8 cellular contexts compared by ENCODE assay signal in genomic region chr17:74775409-74776043, GRCh38. TPM values are rescaled to one million over a fixed set of nuclear protein-coding genes. Genes with fewer than 3 reads are reported as not detected.
DNase-seq lines count a peak whose midpoint lies in the region; ATAC-seq, FAIRE-seq and TF ChIP-seq lines count a peak whose summit lies in the region.

No MANE protein-coding gene starts in this region.

- H3K27me3 ChIP-seq in adrenal gland (no peaks in the 10 kb centered on the region), HepG2 (ENCODE audit: control insufficient read depth in 1 of 2, insufficient read depth in 2 of 2, low read length in 2 of 2) (no peaks in the 10 kb centered on the region; a peak in 1 of 5 replicates), tibial artery (no peaks in the 10 kb centered on the region)

- TF ChIP-seq RAD21 in HepG2 (CRISPR knock-in tag; IDR thresholded peaks at IDR 0.05): no peak

- TF ChIP-seq POLR2A in adrenal gland (IDR thresholded peaks at IDR 0.05) (no peak), HepG2 (IDR thresholded peaks at IDR 0.05; ENCODE audit: insufficient read depth in 1 of 2, low read depth in 2 of 2, low read length in 2 of 2) (no peak)

- H2AFZ ChIP-seq in HepG2 (ENCODE audit: low read length): no peak overlapping the region

- peak overlapping the region; percentile 94 for H3K9ac ChIP-seq in HepG2 (ENCODE audit: insufficient read depth, low read depth, low read length)

- BruUV-seq in HepG2 (replicated peaks; lab: Mats Ljungman, UMichigan): TSS peak; percentile 82

- H3K9me3 Mint-ChIP-seq in activated T-cell treated with anti-CD3 and anti-CD28 coated beads, Interleukin-2, amount 50 U/mL, for 4 hours: no peaks in the 10 kb centered on the region

- H3K4me1 ChIP-seq in adrenal gland (replicated peaks in 1 of 2) (peaks cover 31 to 41% of the 10 kb centered on the region in 2 donors), HepG2 (ENCODE audit: insufficient read depth, low read length) (peaks cover 58% of the 10 kb centered on the region), tibial artery (peaks cover 0 to 32% (median 23%) of the 10 kb centered on the region in 4 donors)

- peak overlapping the region in 4 of 5 donors; percentile 63 to 85 (median 74) for H3K27ac ChIP-seq in adrenal gland
- peak overlapping the region; percentile 71 for H3K27ac ChIP-seq in HepG2 (ENCODE audit: extremely low read length, insufficient read depth, low read length)
- H3K27ac ChIP-seq in tibial artery: peak overlapping the region; percentile 76 to 80

- H3K4me3 Mint-ChIP-seq in activated T-cell treated with anti-CD3 and anti-CD28 coated beads, Interleukin-2, amount 50 U/mL, for 4 hours: peak overlapping the region; percentile 100

- TF ChIP-seq CTCF in adrenal gland (IDR thresholded peaks at IDR 0.05) (no peak), HepG2 (CRISPR knock-in tag; IDR thresholded peaks at IDR 0.05) (no peak), tibial artery (IDR thresholded peaks at IDR 0.05) (no peak)

- intact Hi-C loops in adrenal gland (cut with DNase I) (no loop called here), HepG2 (cut with micrococcal nuclease; ENCODE audit: unreplicated experiment) (no loop called here), tibial artery (cut with DNase I; ENCODE audit: low total_unique reads) (loop anchor here (2.0 to 10.0 kb wide), 2 partner anchors 27 to 571 kb away; partner anchors contain the start of genes NHERF1 and RPL38)

- in situ Hi-C loops in HepG2 (cut with HindIII; ENCODE audit: extremely low pct_ligation_motif_present, low pct_unique_long_range_greater_than_20kb): no loop called here

- H3K27me3 Mint-ChIP-seq in activated T-cell treated with anti-CD3 and anti-CD28 coated beads, Interleukin-2, amount 50 U/mL, for 4 hours (ENCODE audit: low read depth): no peaks in the 10 kb centered on the region

- POLR2A ChIA-PET in HepG2 (lab: Yijun Ruan, JAX): interaction anchor here (1.4 to 29.3 kb wide), 4 partner anchors 8 to 97 kb away, joined by 5 to 1459 read pairs (median 104); partner anchors contain the start of genes FDXR, NHERF1 and RAB37

- H4K20me1 ChIP-seq in HepG2 (ENCODE audit: insufficient read depth, low read length): peaks cover under 1% of the 10 kb centered on the region; the same call in 1 of the 2 replicates

- H3K4me1 Mint-ChIP-seq in activated T-cell treated with anti-CD3 and anti-CD28 coated beads, Interleukin-2, amount 50 U/mL, for 4 hours (ENCODE audit: low read depth): peaks cover 57% of the 10 kb centered on the region

- peak overlapping the region in 3 of 4 donors; percentile 65 to 78 (median 68) for H3K4me3 ChIP-seq in adrenal gland
- H3K4me3 ChIP-seq in HepG2 (replicated peaks in 1 of 3; ENCODE audit: insufficient read depth in 1 of 3, low read depth in 2 of 3, low read length in 3 of 3): peak overlapping the region; percentile 83 to 95 (median 94)
- peak overlapping the region; percentile 74 to 78 for H3K4me3 ChIP-seq in tibial artery

- no peaks in the 10 kb centered on the region for H3K9me3 ChIP-seq in adrenal gland (replicated peaks in 1 of 3)
- H3K9me3 ChIP-seq in HepG2 (ENCODE audit: low read length): no peaks in the 10 kb centered on the region
- no peaks in the 10 kb centered on the region for H3K9me3 ChIP-seq in tibial artery

- TF ChIP-seq EP300 in HepG2 (IDR thresholded peaks at IDR 0.05; ENCODE audit: low read depth in 2 of 2, low read length in 2 of 2) (no peak), HepG2 (CRISPR knock-in tag; IDR thresholded peaks at IDR 0.05; ENCODE audit: borderline replicate concordance) (no peak)

- H3K79me2 ChIP-seq in HepG2 (ENCODE audit: insufficient read depth, low read length): peaks cover 27% of the 10 kb centered on the region

- no peak for ATAC-seq in activated T-cell treated with anti-CD3 and anti-CD28 coated beads, Interleukin-2, amount 50 U/mL, for 4 hours
- ATAC-seq in HepG2: no peak

- no peak for DNase-seq in activated T-cell treated with anti-CD3 and anti-CD28 coated beads, Interleukin-2, amount 50 U/mL, for 4 hours
- DNase-seq in activated T-cell treated with anti-CD3 and anti-CD28 coated beads for 4 hours: no peak
- no peak for DNase-seq in adrenal gland
- no peak for DNase-seq in HepG2 (ENCODE audit: low spot score)
- no peak for DNase-seq in tibial artery
- DNase-seq in HCEC 1CT: no peak
- DNase-seq in NCI-H774 (lab: John Stamatoyannopoulos, UW): no peak
- DNase-seq in NCI-H2227 treated with DMSO at 0.1 percent for 48 hours (lab: John Stamatoyannopoulos, UW): no peak

- H3K36me3 ChIP-seq in adrenal gland (replicated peaks in 1 of 2) (peaks cover 0 to 30% of the 10 kb centered on the region in 2 donors), HepG2 (replicated peaks in 1 of 2; ENCODE audit: control insufficient read depth in 1 of 2, insufficient read depth in 2 of 2, low read length in 2 of 2) (peaks cover 23 to 28% of the 10 kb centered on the region in 2 experiments), tibial artery (peaks cover 23 to 47% (median 29%) of the 10 kb centered on the region in 3 donors)

- 38 to 44% (median 41%) methylated on average over 12 of the region's 12 CpGs for WGBS in adrenal gland, 4 donors
- 39% methylated on average over 12 of the region's 12 CpGs for WGBS in HepG2 (ENCODE audit: low lambda C conversion rate)

- peaks cover 23% of the 10 kb centered on the region for H3K36me3 Mint-ChIP-seq in activated T-cell treated with anti-CD3 and anti-CD28 coated beads, Interleukin-2, amount 50 U/mL, for 4 hours (ENCODE audit: insufficient read depth)

- no peak for FAIRE-seq in HepG2 (lab: Jason Lieb, UNC)

- H3K4me2 ChIP-seq in HepG2 (ENCODE audit: low read depth, low read length): peak overlapping the region; percentile 93

- CTCF ChIA-PET in HepG2 (lab: Yijun Ruan, JAX; ENCODE audit: low intra/inter-chr PET ratio, low total read pairs): interaction anchor here (1.5 to 12.2 kb wide), 2 partner anchors 9 to 28 kb away, joined by 3 to 219 read pairs; partner anchors contain the start of gene NHERF1

RNA-seq across cellular contexts. Expression of gene NAT9, which starts 0.6 kb away (rescaled TPM):
- 10 to 100 TPM; 63.1 to 68.7 (median 65.9) TPM for total RNA-seq in activated T-cell treated with anti-CD3 and anti-CD28 coated beads, Interleukin-2, amount 50 U/mL, for 4 hours
- 100 to 1,000 TPM in 1 of 8 donors, 10 to 100 TPM in 7; 23.1 to 149 (median 62.4) TPM for total RNA-seq in adrenal gland
- polyA plus RNA-seq in adrenal gland: 100 to 1,000 TPM in 2 of 3 donors, 10 to 100 TPM in 1; 91.6 to 112 (median 104) TPM
- 37.6 and 44.2 TPM in 2 replicates for total RNA-seq in HepG2 (2016; rRNA removed; fragmentation: Illumina TruSeq; extraction: Trizol)
- total RNA-seq in HepG2 (2016; cell fraction: cytosol; rRNA removed; fragmentation: Illumina TruSeq; extraction: Trizol; ENCODE audit: low read depth): 16.5 and 18.6 TPM in 2 replicates
- 38.7 and 44.6 TPM in 2 replicates for total RNA-seq in HepG2 (2016; cell fraction: insoluble cytoplasmic fraction; rRNA removed; fragmentation: Illumina TruSeq; extraction: Trizol)
- 25.6 and 29.9 TPM in 2 replicates for total RNA-seq in HepG2 (2016; cell fraction: membrane; rRNA removed; fragmentation: Illumina TruSeq; extraction: Trizol)
- total RNA-seq in HepG2 (2016; cell fraction: nucleus; rRNA removed; fragmentation: Illumina TruSeq; extraction: Trizol): 44.5 and 46.0 TPM in 2 replicates
- 39.7 and 49.8 TPM in 2 replicates for polyA plus RNA-seq in HepG2 (2011; rRNA removed)
- polyA plus RNA-seq in HepG2 (2011; cell fraction: cytosol; rRNA removed): 37.1 and 45.5 TPM in 2 replicates
- polyA plus RNA-seq in HepG2 (2011; cell fraction: nucleus; rRNA removed): 152 and 183 TPM in 2 replicates
- 37.3 and 50.6 TPM in 2 replicates for polyA plus RNA-seq in HepG2 (2012)
- 8.7 and 8.9 TPM in 2 replicates for polyA plus RNA-seq in HepG2 (2016; cell fraction: cytosol; fragmentation: Illumina TruSeq; extraction: Trizol; ENCODE audit: low read depth)
- 35.3 and 35.8 TPM in 2 replicates for polyA plus RNA-seq in HepG2 (2016; cell fraction: insoluble cytoplasmic fraction; fragmentation: Illumina TruSeq; extraction: Trizol; ENCODE audit: low read depth)
- polyA plus RNA-seq in HepG2 (2016; cell fraction: membrane; fragmentation: Illumina TruSeq; extraction: Trizol; ENCODE audit: low read depth): 17.6 and 19.9 TPM in 2 replicates
- 74.0 and 80.9 TPM in 2 replicates for polyA plus RNA-seq in HepG2 (2016; cell fraction: nucleus; fragmentation: Illumina TruSeq; extraction: Trizol; ENCODE audit: insufficient read depth, low read depth)
- 32.3 and 53.7 TPM in 2 replicates for polyA minus RNA-seq in HepG2 (2011; rRNA and poly(A)+ RNA removed; ENCODE audit: low replicate concordance)
- 12.7 and 14.7 TPM in 2 replicates for polyA minus RNA-seq in HepG2 (2011; cell fraction: cytosol; rRNA and poly(A)+ RNA removed)
- polyA minus RNA-seq in HepG2 (2011; cell fraction: nucleus; rRNA and poly(A)+ RNA removed): 56.3 and 64.3 TPM in 2 replicates

RNA-seq across cellular contexts. Expression of gene NHERF1, which starts 27.1 kb away (rescaled TPM):
- 100 to 1,000 TPM; 124 to 138 (median 137) TPM for total RNA-seq in activated T-cell treated with anti-CD3 and anti-CD28 coated beads, Interleukin-2, amount 50 U/mL, for 4 hours
- total RNA-seq in adrenal gland (100 to 1,000 TPM; 146 to 277 (median 226) TPM), HepG2 (2016; rRNA removed; fragmentation: Illumina TruSeq; extraction: Trizol) (138 and 169 TPM in 2 replicates)
- polyA plus RNA-seq in adrenal gland (100 to 1,000 TPM in 1 of 3 donors, 10 to 100 TPM in 2; 45.9 to 277 (median 57.8) TPM), HepG2 (2011; rRNA removed) (266 and 269 TPM in 2 replicates)
- total RNA-seq in HepG2 (2016; cell fraction: cytosol; rRNA removed; fragmentation: Illumina TruSeq; extraction: Trizol; ENCODE audit: low read depth): 27.0 and 28.2 TPM in 2 replicates
- 118 and 171 TPM in 2 replicates for total RNA-seq in HepG2 (2016; cell fraction: insoluble cytoplasmic fraction; rRNA removed; fragmentation: Illumina TruSeq; extraction: Trizol)
- total RNA-seq in HepG2 (2016; cell fraction: membrane; rRNA removed; fragmentation: Illumina TruSeq; extraction: Trizol): 64.4 and 79.9 TPM in 2 replicates
- total RNA-seq in HepG2 (2016; cell fraction: nucleus; rRNA removed; fragmentation: Illumina TruSeq; extraction: Trizol): 75.3 and 85.2 TPM in 2 replicates
- 232 and 243 TPM in 2 replicates for polyA plus RNA-seq in HepG2 (2011; cell fraction: cytosol; rRNA removed)
- polyA plus RNA-seq in HepG2 (2011; cell fraction: nucleus; rRNA removed): 152 and 164 TPM in 2 replicates
- 209 and 226 TPM in 2 replicates for polyA plus RNA-seq in HepG2 (2012)
- polyA plus RNA-seq in HepG2 (2016; cell fraction: cytosol; fragmentation: Illumina TruSeq; extraction: Trizol; ENCODE audit: low read depth): 52.4 and 55.7 TPM in 2 replicates
- polyA plus RNA-seq in HepG2 (2016; cell fraction: insoluble cytoplasmic fraction; fragmentation: Illumina TruSeq; extraction: Trizol; ENCODE audit: low read depth): 275 and 359 TPM in 2 replicates
- polyA plus RNA-seq in HepG2 (2016; cell fraction: membrane; fragmentation: Illumina TruSeq; extraction: Trizol; ENCODE audit: low read depth): 109 and 126 TPM in 2 replicates
- polyA plus RNA-seq in HepG2 (2016; cell fraction: nucleus; fragmentation: Illumina TruSeq; extraction: Trizol; ENCODE audit: insufficient read depth, low read depth): 248 and 253 TPM in 2 replicates
- 92.0 and 295 TPM in 2 replicates for polyA minus RNA-seq in HepG2 (2011; rRNA and poly(A)+ RNA removed; ENCODE audit: low replicate concordance)
- polyA minus RNA-seq in HepG2 (2011; cell fraction: cytosol; rRNA and poly(A)+ RNA removed): 130 and 139 TPM in 2 replicates
- polyA minus RNA-seq in HepG2 (2011; cell fraction: nucleus; rRNA and poly(A)+ RNA removed): 62.8 and 68.1 TPM in 2 replicates

RNA-seq across cellular contexts. Expression of gene RAB37, which starts 38.5 kb away (rescaled TPM):
- total RNA-seq in activated T-cell treated with anti-CD3 and anti-CD28 coated beads, Interleukin-2, amount 50 U/mL, for 4 hours: under 1 TPM; 0.29 to 0.98 (median 0.33) TPM
- total RNA-seq in adrenal gland (1 to 10 TPM; 2.1 to 6.6 (median 3.6) TPM), HepG2 (2016; rRNA removed; fragmentation: Illumina TruSeq; extraction: Trizol) (0.91 and 1.1 TPM in 2 replicates)
- polyA plus RNA-seq in adrenal gland (1 to 10 TPM in 2 of 3 donors, under 1 TPM in 1; 0.57 to 2.3 (median 2.0) TPM), HepG2 (2011; rRNA removed) (3.7 and 4.7 TPM in 2 replicates)
- 0.30 TPM in 1 of 2 replicates, not detected in the other for total RNA-seq in HepG2 (2016; cell fraction: cytosol; rRNA removed; fragmentation: Illumina TruSeq; extraction: Trizol; ENCODE audit: low read depth)
- 0.73 and 1.0 TPM in 2 replicates for total RNA-seq in HepG2 (2016; cell fraction: insoluble cytoplasmic fraction; rRNA removed; fragmentation: Illumina TruSeq; extraction: Trizol)
- total RNA-seq in HepG2 (2016; cell fraction: membrane; rRNA removed; fragmentation: Illumina TruSeq; extraction: Trizol): 0.83 and 0.93 TPM in 2 replicates
- 0.96 and 1.3 TPM in 2 replicates for total RNA-seq in HepG2 (2016; cell fraction: nucleus; rRNA removed; fragmentation: Illumina TruSeq; extraction: Trizol)
- polyA plus RNA-seq in HepG2 (2011; cell fraction: cytosol; rRNA removed): 2.1 and 2.8 TPM in 2 replicates
- polyA plus RNA-seq in HepG2 (2011; cell fraction: nucleus; rRNA removed): 7.0 and 8.4 TPM in 2 replicates
- 1.8 and 2.4 TPM in 2 replicates for polyA plus RNA-seq in HepG2 (2012)
- 0.18 and 0.22 TPM in 2 replicates for polyA plus RNA-seq in HepG2 (2016; cell fraction: cytosol; fragmentation: Illumina TruSeq; extraction: Trizol; ENCODE audit: low read depth)
- polyA plus RNA-seq in HepG2 (2016; cell fraction: insoluble cytoplasmic fraction; fragmentation: Illumina TruSeq; extraction: Trizol; ENCODE audit: low read depth): 0.83 and 0.93 TPM in 2 replicates
- polyA plus RNA-seq in HepG2 (2016; cell fraction: membrane; fragmentation: Illumina TruSeq; extraction: Trizol; ENCODE audit: low read depth): 0.48 and 0.49 TPM in 2 replicates
- 2.4 and 2.8 TPM in 2 replicates for polyA plus RNA-seq in HepG2 (2016; cell fraction: nucleus; fragmentation: Illumina TruSeq; extraction: Trizol; ENCODE audit: insufficient read depth, low read depth)
- polyA minus RNA-seq in HepG2 (2011; rRNA and poly(A)+ RNA removed; ENCODE audit: low replicate concordance): 2.2 TPM in 1 of 2 replicates, not detected in the other
- 0.70 and 2.0 TPM in 2 replicates for polyA minus RNA-seq in HepG2 (2011; cell fraction: cytosol; rRNA and poly(A)+ RNA removed)
- polyA minus RNA-seq in HepG2 (2011; cell fraction: nucleus; rRNA and poly(A)+ RNA removed): 1.4 and 1.7 TPM in 2 replicates
